26 cellular contexts compared by ENCODE assay signal in genomic region chr12:111256629-111257434, GRCh38.
"Had no signal": no experiment of that assay in that cellular context is flagged by ENCODE, and none has a peak within 500 bp of the region (broad histone marks: within the 10 kb centered on the region; RNA-seq: fewer than 3 reads in every experiment).

No MANE protein-coding gene starts in this region.

- H3K4me3 ChIP-seq: heart right ventricle, pancreas, prostate gland, sigmoid colon, thoracic aorta, uterus had no signal

- H3K9me3 ChIP-seq: heart right ventricle, pancreas, prostate gland, sigmoid colon, thoracic aorta, uterus had no signal

- DNase-seq: activated CD4-positive, alpha-beta memory T cell treated with anti-CD3 and anti-CD28 coated beads, Interleukin-2, amount 10 ng/mL, durations not matched to agents 7 days and 5 days; activated CD4-positive, alpha-beta T cell treated with anti-CD3 and anti-CD28 coated beads, Interleukin-2, amount 10 ng/mL, durations not matched to agents 24 days and 14 days; activated CD4-positive, CD25-positive, alpha-beta regulatory T cell treated with anti-CD3 and anti-CD28 coated beads, Interleukin-2, amount 50 U/mL, for 72 hours; activated CD8-positive, alpha-beta memory T cell treated with anti-CD3 and anti-CD28 coated beads, Interleukin-2, amount 50 U/mL, for 48 hours; activated gamma-delta T cell treated with Interleukin-2 at 50 U/mL for 16 hours; activated naive CD8-positive, alpha-beta T cell treated with anti-CD3 and anti-CD28 coated beads, Interleukin-2, amount 50 U/mL, for 24 hours; activated T-cell treated with anti-CD3 and anti-CD28 coated beads, Interleukin-2, amount 50 U/mL, for 24 hours; amygdala; caudate nucleus; cortex of kidney; foreskin fibroblast; heart right ventricle; midbrain; naive thymus-derived CD4-positive, alpha-beta T cell; nucleus accumbens; pancreas; retina; sigmoid colon; small intestine; stimulated activated CD4-positive, alpha-beta T cell treated with anti-CD3 and anti-CD28 coated beads, Interleukin-4, amount 100 ng/mL, for 24 hours; trophoblast cell; uterus; WERI-Rb-1 had no signal

- H3K27me3 ChIP-seq: pancreas, uterus had no signal

- ATAC-seq: activated naive CD8-positive, alpha-beta T cell treated with anti-CD3 and anti-CD28 coated beads, Interleukin-2, amount 50 U/mL, for 24 hours; activated T-helper 17 cell treated with anti-CD3 and anti-CD28 coated beads, Interleukin-2, amount 50 U/mL, for 72 hours; heart right ventricle; naive thymus-derived CD4-positive, alpha-beta T cell; pancreas had no signal

- H3K4me1 ChIP-seq: heart right ventricle, pancreas, prostate gland, sigmoid colon, uterus had no signal

- H3K36me3 ChIP-seq: heart right ventricle, pancreas, prostate gland, sigmoid colon, thoracic aorta, uterus, WERI-Rb-1 had no signal

- H3K27ac ChIP-seq: heart right ventricle, pancreas, prostate gland, sigmoid colon, thoracic aorta, uterus, WERI-Rb-1 had no signal
